ENCODE assay signal across 8 cellular contexts in the genomic region with DNA sequence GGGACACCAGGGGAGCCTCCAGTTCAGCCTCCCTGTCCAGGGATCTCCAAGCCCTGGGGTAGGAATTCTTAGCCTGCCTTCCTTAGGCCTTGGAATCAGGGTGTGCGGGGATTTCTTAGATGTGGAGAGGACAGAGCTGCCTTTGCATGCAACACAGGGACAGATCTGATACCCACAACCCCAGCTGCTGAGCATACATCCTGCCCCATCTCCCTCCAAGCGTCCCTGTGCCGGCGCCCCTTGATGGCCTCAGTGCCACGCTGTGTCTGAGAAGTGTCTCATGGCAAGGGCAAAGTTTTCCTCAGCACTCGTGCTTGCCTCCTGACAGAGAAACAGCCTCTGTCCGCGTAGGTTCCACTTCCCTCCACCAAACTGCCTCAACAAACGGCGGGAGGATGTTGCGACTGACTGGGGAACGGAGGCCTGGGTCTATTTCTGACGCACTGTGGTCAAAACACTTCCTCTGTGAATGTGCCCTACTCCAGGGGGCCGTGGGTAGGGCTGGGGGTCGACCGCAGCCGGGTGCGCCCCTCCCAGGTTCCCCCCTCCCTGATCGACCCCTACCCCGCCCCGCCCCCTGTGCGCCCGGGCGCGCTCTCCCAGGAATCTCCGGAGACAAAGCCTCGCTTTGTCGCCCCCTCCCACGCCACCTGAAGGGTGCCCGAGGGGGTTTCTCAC. TPM values are rescaled to one million over a fixed set of nuclear protein-coding genes. Genes with fewer than 3 reads are reported as not detected.
DNase-seq lines count a peak whose midpoint lies in the region; ATAC-seq, FAIRE-seq and TF ChIP-seq lines count a peak whose summit lies in the region.

No MANE protein-coding gene starts in this region.

- H3K4me1 ChIP-seq in neuron (ENCODE audit: insufficient read depth, low read length) (peaks cover 15% of the 10 kb centered on the region), tibial artery (peaks cover 0 to 29% (median 26%) of the 10 kb centered on the region in 4 donors)

- no peaks in the 10 kb centered on the region for H3K9me3 ChIP-seq in neuron (ENCODE audit: low read length)
- H3K9me3 ChIP-seq in tibial artery: no peaks in the 10 kb centered on the region

- no peak for TF ChIP-seq CTCF in tibial artery (IDR thresholded peaks at IDR 0.05)

- peak; percentile 90 for TF ChIP-seq POLR2A in GM12892 (IDR thresholded peaks at IDR 0.05; ENCODE audit: low read depth, low read length)

- H3K4me3 ChIP-seq in neuron (ENCODE audit: low read length) (peak overlapping the region; percentile 54), tibial artery (peak overlapping the region; percentile 77 to 79)

- intact Hi-C loops in tibial artery (cut with DNase I; ENCODE audit: low total_unique reads): loop anchor here (2.0 kb wide), 1 partner anchor 28 kb away; a partner anchor contains a TSS

- peak; percentile 25 for ATAC-seq in HG02588 (IDR thresholded peaks at IDR 0.05; ENCODE audit: unreplicated experiment)
- peak; percentile 11 for ATAC-seq in esophagus mucosa

- peak; percentile 56 for DNase-seq in GM12892 (ENCODE audit: insufficient read length)
- DNase-seq in NK-92 (lab: John Stamatoyannopoulos, UW; ENCODE audit: unreplicated experiment): peak; percentile 23
- DNase-seq in activated CD8-positive, alpha-beta memory T cell treated with anti-CD3 and anti-CD28 coated beads, Interleukin-2, amount 50 U/mL, for 4 hours: peak; percentile 67
- DNase-seq in tibial artery: peak; percentile 66 to 82
- no peak for DNase-seq in NCI-H146 (lab: John Stamatoyannopoulos, UW)

- H3K27me3 ChIP-seq in neuron (ENCODE audit: insufficient read depth, low read length) (no peaks in the 10 kb centered on the region), tibial artery (no peaks in the 10 kb centered on the region)

- peak overlapping the region; percentile 85 for H2AFZ ChIP-seq in neuron (ENCODE audit: low read depth, low read length)

- FAIRE-seq in GM12892 (lab: Jason Lieb, UNC): peak; percentile 91

- peak overlapping the region; percentile 86 for H3K27ac ChIP-seq in tibial artery

- H3K36me3 ChIP-seq in neuron (ENCODE audit: insufficient read depth, low read length): peaks cover 13% of the 10 kb centered on the region
- H3K36me3 ChIP-seq in tibial artery: peaks cover 0 to 24% (median 21%) of the 10 kb centered on the region in 3 donors

RNA-seq across cellular contexts. Expression of a gene that starts 0.9 kb away (rescaled TPM):
- 48.3 TPM for polyA plus RNA-seq in GM12892 (2012; ENCODE audit: missing spikeins)
- 7.4 TPM for total RNA-seq in esophagus mucosa

RNA-seq across cellular contexts. Expression of a gene that starts 14.1 kb away (rescaled TPM):
- 9.8 TPM for polyA plus RNA-seq in GM12892 (2012; ENCODE audit: missing spikeins)
- total RNA-seq in esophagus mucosa: 12.3 TPM

RNA-seq across cellular contexts. Expression of a gene that starts 14.2 kb away (rescaled TPM):
- polyA plus RNA-seq in GM12892 (2012; ENCODE audit: missing spikeins): not detected
- total RNA-seq in esophagus mucosa: 0.84 TPM

RNA-seq across cellular contexts. Expression of a gene that starts 28.4 kb away (rescaled TPM):
- polyA plus RNA-seq in GM12892 (2012; ENCODE audit: missing spikeins): 6.3 TPM
- 4.9 TPM for total RNA-seq in esophagus mucosa
